In genomic region chr4:39047691-39048090, GRCh38 we compare ENCODE assay signal across 1 cellular context.
TF ChIP-seq lines count a peak whose summit lies in the region.

No MANE protein-coding gene starts in this region.

TF ChIP-seq in IMR-90, 13 proteins besides CTCF, POLR2A, EP300 and RAD21:
- TF ChIP-seq FOS (IDR thresholded peaks at IDR 0.05; ENCODE audit: low read depth, low read length) (no peak), RCOR1 (IDR thresholded peaks at IDR 0.05; ENCODE audit: insufficient replicate concordance, low read length) (no peak), MXI1 (IDR thresholded peaks at IDR 0.05; ENCODE audit: borderline replicate concordance, low read depth, low read length) (no peak), SMC3 (IDR thresholded peaks at IDR 0.05; ENCODE audit: low read depth, low read length) (no peak), NFE2L2 (IDR thresholded peaks at IDR 0.05; ENCODE audit: low read depth, low read length) (no peak), RFX5 (IDR thresholded peaks at IDR 0.05; ENCODE audit: low read depth, low read length) (no peak)
- TF ChIP-seq, protein P1, sequence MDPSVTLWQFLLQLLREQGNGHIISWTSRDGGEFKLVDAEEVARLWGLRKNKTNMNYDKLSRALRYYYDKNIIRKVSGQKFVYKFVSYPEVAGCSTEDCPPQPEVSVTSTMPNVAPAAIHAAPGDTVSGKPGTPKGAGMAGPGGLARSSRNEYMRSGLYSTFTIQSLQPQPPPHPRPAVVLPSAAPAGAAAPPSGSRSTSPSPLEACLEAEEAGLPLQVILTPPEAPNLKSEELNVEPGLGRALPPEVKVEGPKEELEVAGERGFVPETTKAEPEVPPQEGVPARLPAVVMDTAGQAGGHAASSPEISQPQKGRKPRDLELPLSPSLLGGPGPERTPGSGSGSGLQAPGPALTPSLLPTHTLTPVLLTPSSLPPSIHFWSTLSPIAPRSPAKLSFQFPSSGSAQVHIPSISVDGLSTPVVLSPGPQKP (IDR thresholded peaks at IDR 0.05; ENCODE audit: borderline replicate concordance, low read depth, low read length) = no peak
